17 cellular contexts compared by ENCODE assay signal in the genomic region with DNA sequence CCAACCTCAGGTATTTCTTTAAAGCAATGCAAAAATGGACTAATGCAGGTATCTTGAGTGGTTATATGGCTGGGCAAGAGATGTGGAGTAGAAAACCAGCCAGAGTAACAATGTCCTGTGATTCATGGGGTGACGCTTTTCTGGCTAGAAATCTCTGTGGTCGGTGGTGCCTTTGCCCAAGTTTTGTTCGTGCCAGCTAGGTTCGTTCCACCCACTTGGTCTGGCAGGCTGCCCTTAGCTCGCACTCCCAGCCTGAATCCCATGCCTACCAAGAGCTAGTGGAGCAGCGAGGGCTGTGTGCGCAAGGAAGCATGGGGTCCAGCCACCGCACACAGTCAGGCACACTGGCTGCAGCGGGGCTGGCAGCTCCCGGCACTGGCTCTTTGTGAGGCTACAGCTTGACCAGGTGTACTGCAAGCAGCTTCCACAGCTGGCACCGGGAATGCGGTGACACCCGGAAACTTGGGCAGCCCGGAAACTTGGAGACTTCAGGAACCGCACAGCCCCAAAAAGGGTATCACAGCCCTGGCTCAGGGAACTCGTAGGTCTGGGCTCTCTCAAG.
DNase-seq lines count a peak whose midpoint lies in the region; ATAC-seq and TF ChIP-seq lines count a peak whose summit lies in the region.
"Had no signal": no experiment of that assay in that cellular context is flagged by ENCODE, and none has a peak within 500 bp of the region (broad histone marks: within the 10 kb centered on the region; RNA-seq: fewer than 3 reads in every experiment).

No MANE protein-coding gene starts in this region.

- H3K4me3 Mint-ChIP-seq in naive thymus-derived CD4-positive, alpha-beta T cell = no peak overlapping the region
- H3K4me3 Mint-ChIP-seq: CD14-positive monocyte; CD8-positive, alpha-beta T cell; HFFc6 had no signal

- peaks cover 0 to 18% (median 3%) of the 10 kb centered on the region in 11 donors for H3K9me3 Mint-ChIP-seq in naive thymus-derived CD4-positive, alpha-beta T cell

- H3K36me3 ChIP-seq in naive thymus-derived CD4-positive, alpha-beta T cell (ENCODE audit: control insufficient read depth in 2 of 3, insufficient read depth in 3 of 3, low read length in 3 of 3) = no peaks in the 10 kb centered on the region
- no peaks in the 10 kb centered on the region for H3K36me3 ChIP-seq in ovary

- no peak for TF ChIP-seq EP300 in ovary (IDR thresholded peaks at IDR 0.05)

- H3K27me3 Mint-ChIP-seq in naive thymus-derived CD4-positive, alpha-beta T cell = no peaks in the 10 kb centered on the region

- no peaks in the 10 kb centered on the region for H3K36me3 Mint-ChIP-seq in naive thymus-derived CD4-positive, alpha-beta T cell
- H3K36me3 Mint-ChIP-seq: CD14-positive monocyte; CD8-positive, alpha-beta T cell had no signal

- WGBS in ovary, 3 donors = 92 to 97% (median 92%) methylated on average over 16 of the region's 16 CpGs

- TF ChIP-seq POLR2A in ovary (IDR thresholded peaks at IDR 0.05) = no peak

- no peaks in the 10 kb centered on the region for H3K4me1 Mint-ChIP-seq in naive thymus-derived CD4-positive, alpha-beta T cell
- H3K4me1 Mint-ChIP-seq: CD14-positive monocyte had no signal

- POLR2A ChIA-PET in naive thymus-derived CD4-positive, alpha-beta T cell (lab: Charles Lee) = no interaction called here

- DNase-seq in H4 (ENCODE audit: low spot score) (peak; percentile 6), NCI-H1105 (lab: John Stamatoyannopoulos, UW) (peak; percentile 13), astrocyte of the hippocampus (ENCODE audit: low read depth, low spot score) (peak; percentile 20), posterior vena cava (ENCODE audit: low spot score) (peak; percentile 61), left lobe of liver (ENCODE audit: low spot score) (no peak), cerebellar nuclear complex (lab: John Stamatoyannopoulos, UW) (no peak), ovary (no peak)
- DNase-seq in naive thymus-derived CD4-positive, alpha-beta T cell = no peak
- DNase-seq: CD8-positive, alpha-beta T cell; COR-L47; DMS153; DMS79 treated with DMSO at 0.1 percent for 48 hours; GDM1; HCEC 1CT; HFFc6; IMR-90 had no signal

- H3K4me3 ChIP-seq in naive thymus-derived CD4-positive, alpha-beta T cell (ENCODE audit: low read length) = no peak overlapping the region
- H3K4me3 ChIP-seq in ovary = no peak overlapping the region

- ATAC-seq in left lobe of liver = no peak
- no peak for ATAC-seq in naive thymus-derived CD4-positive, alpha-beta T cell
- ATAC-seq: CD8-positive, alpha-beta T cell had no signal

- CTCF ChIA-PET in naive thymus-derived CD4-positive, alpha-beta T cell (lab: Charles Lee) = no interaction called here

- H3K9me3 ChIP-seq in naive thymus-derived CD4-positive, alpha-beta T cell (ENCODE audit: control insufficient read depth in 2 of 3, low read length in 3 of 3) = no peaks in the 10 kb centered on the region
- H3K9me3 ChIP-seq in ovary = no peaks in the 10 kb centered on the region

- H3K4me1 ChIP-seq in naive thymus-derived CD4-positive, alpha-beta T cell (ENCODE audit: control insufficient read depth in 2 of 2, insufficient read depth in 2 of 2, low read length in 2 of 2) = no peaks in the 10 kb centered on the region
- no peaks in the 10 kb centered on the region for H3K4me1 ChIP-seq in ovary (ENCODE audit: insufficient read depth)

- TF ChIP-seq CTCF in ovary (IDR thresholded peaks at IDR 0.05) = no peak

- H3K27ac Mint-ChIP-seq in naive thymus-derived CD4-positive, alpha-beta T cell = no peak overlapping the region
- H3K27ac Mint-ChIP-seq: CD8-positive, alpha-beta T cell; HFFc6 had no signal

- intact Hi-C loops in posterior vena cava (cut with DNase I) = no loop called here
- intact Hi-C loops in naive thymus-derived CD4-positive, alpha-beta T cell (cut with micrococcal nuclease) = no loop called here
- intact Hi-C loops in ovary (cut with DNase I) = no loop called here

- no peaks in the 10 kb centered on the region for H3K27me3 ChIP-seq in naive thymus-derived CD4-positive, alpha-beta T cell (ENCODE audit: control insufficient read depth in 2 of 2, insufficient read depth in 2 of 2, low read length in 2 of 2)
- no peaks in the 10 kb centered on the region for H3K27me3 ChIP-seq in ovary

- H3K27ac ChIP-seq in naive thymus-derived CD4-positive, alpha-beta T cell (ENCODE audit: low read depth, low read length) = no peak overlapping the region
- no peak overlapping the region for H3K27ac ChIP-seq in ovary

Comparison
In these comparisons a context has a peak if more than half of its experiments do, and no peak if none do; other contexts are left out.
1. DNase-seq: peak in H4 (single experiment), NCI-H1105 (single experiment), astrocyte of the hippocampus (single experiment) and posterior vena cava (single experiment); none in left lobe of liver (single experiment), cerebellar nuclear complex (0 of 2), naive thymus-derived CD4-positive, alpha-beta T cell (0 of 9) and ovary (0 of 5).